In the genomic region with DNA sequence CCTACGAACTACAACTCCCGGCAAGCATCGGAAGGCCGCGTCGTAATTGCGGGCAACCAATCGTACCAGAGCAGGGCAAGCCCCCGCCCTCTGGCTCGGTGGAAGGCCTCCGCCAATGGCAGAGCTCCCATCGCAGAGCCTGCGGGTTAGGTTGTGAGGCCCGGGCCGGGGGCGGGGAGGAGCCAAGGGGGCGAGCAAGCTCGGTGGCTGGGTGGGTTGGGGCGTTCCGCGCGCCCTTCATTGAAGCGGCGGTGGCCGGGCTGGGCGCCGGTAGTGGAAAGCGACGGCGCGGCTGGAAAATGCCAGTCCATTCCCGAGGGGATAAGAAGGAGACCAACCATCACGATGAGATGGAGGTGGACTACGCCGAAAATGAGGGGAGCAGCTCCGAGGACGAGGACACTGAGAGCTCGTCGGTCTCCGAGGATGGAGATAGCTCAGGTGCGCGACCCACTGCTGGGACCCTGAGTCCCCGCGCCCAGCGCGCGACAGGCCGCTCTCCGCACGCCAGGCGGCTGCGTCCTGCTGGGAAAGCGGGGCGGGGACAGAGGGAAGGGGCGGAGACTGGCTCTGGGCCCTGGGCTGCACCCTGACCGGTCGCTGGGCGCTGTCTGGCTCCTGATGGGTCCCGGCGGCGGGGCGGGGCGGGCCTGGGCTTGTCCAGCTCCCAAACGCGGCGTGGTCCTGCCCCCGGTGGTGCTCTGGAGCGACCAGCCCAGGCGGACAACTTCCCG, we compare ENCODE assay signal across 1 cellular context.
A peak's percentile ranks its signal among the peaks of the same experiment; 100 is the strongest.
TF ChIP-seq lines count a peak whose summit lies in the region.

A gene with protein sequence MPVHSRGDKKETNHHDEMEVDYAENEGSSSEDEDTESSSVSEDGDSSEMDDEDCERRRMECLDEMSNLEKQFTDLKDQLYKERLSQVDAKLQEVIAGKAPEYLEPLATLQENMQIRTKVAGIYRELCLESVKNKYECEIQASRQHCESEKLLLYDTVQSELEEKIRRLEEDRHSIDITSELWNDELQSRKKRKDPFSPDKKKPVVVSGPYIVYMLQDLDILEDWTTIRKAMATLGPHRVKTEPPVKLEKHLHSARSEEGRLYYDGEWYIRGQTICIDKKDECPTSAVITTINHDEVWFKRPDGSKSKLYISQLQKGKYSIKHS (plus strand): TSS at position 121 of the 734 bp plus-strand sequence. CDS start 179 bp downstream, at position 300.

TF ChIP-seq in HEK293, 187 proteins besides CTCF, POLR2A, EP300 and RAD21 (continued from another document and continues in another):
- TF ChIP-seq, protein P1, sequence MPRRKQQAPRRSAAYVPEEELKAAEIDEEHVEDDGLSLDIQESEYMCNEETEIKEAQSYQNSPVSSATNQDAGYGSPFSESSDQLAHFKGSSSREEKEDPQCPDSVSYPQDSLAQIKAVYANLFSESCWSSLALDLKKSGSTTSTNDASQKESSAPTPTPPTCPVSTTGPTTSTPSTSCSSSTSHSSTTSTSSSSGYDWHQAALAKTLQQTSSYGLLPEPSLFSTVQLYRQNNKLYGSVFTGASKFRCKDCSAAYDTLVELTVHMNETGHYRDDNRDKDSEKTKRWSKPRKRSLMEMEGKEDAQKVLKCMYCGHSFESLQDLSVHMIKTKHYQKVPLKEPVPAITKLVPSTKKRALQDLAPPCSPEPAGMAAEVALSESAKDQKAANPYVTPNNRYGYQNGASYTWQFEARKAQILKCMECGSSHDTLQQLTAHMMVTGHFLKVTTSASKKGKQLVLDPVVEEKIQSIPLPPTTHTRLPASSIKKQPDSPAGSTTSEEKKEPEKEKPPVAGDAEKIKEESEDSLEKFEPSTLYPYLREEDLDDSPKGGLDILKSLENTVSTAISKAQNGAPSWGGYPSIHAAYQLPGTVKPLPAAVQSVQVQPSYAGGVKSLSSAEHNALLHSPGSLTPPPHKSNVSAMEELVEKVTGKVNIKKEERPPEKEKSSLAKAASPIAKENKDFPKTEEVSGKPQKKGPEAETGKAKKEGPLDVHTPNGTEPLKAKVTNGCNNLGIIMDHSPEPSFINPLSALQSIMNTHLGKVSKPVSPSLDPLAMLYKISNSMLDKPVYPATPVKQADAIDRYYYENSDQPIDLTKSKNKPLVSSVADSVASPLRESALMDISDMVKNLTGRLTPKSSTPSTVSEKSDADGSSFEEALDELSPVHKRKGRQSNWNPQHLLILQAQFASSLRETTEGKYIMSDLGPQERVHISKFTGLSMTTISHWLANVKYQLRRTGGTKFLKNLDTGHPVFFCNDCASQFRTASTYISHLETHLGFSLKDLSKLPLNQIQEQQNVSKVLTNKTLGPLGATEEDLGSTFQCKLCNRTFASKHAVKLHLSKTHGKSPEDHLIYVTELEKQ (tag by site-specific recombination; IDR thresholded peaks at IDR 0.05; ENCODE audit: borderline replicate concordance): peak; percentile 67; the same call in 1 of the 2 replicates
- TF ChIP-seq ZNF433 (tag by site-specific recombination; IDR thresholded peaks at IDR 0.05; ENCODE audit: low read depth) (no peak), OSR2 (tag by site-specific recombination; IDR thresholded peaks at IDR 0.05) (peak; percentile 53), ZFHX2 (tag by site-specific recombination; conservative IDR thresholded peaks at IDR 0.05) (peak; percentile 59), ZXDB (tag by site-specific recombination; IDR thresholded peaks at IDR 0.05) (peak; percentile 99), ZNF311 (tag by site-specific recombination; IDR thresholded peaks at IDR 0.05; ENCODE audit: borderline replicate concordance) (no peak), ZIC2 (tag by site-specific recombination; IDR thresholded peaks at IDR 0.05) (peak; percentile 96), YY2 (tag by site-specific recombination; IDR thresholded peaks at IDR 0.05) (no peak), SP3 (tag by site-specific recombination; IDR thresholded peaks at IDR 0.05) (peak; percentile 94), ZFP41 (tag by site-specific recombination; IDR thresholded peaks at IDR 0.05; ENCODE audit: borderline replicate concordance) (no peak), ZNF530 (tag by site-specific recombination; IDR thresholded peaks at IDR 0.05; ENCODE audit: low read depth) (no peak), ZNF555 (tag by site-specific recombination; conservative IDR thresholded peaks at IDR 0.05) (no peak), ZNF2 (tag by site-specific recombination; IDR thresholded peaks at IDR 0.05) (peak; percentile 92), ZNF184 (tag by site-specific recombination; IDR thresholded peaks at IDR 0.05) (peak; percentile 73; the same call in 1 of the 2 replicates), ZNF274 (IDR thresholded peaks at IDR 0.05; ENCODE audit: low read length) (no peak), ZNF274 (tag by site-specific recombination; IDR thresholded peaks at IDR 0.05; ENCODE audit: borderline replicate concordance) (no peak), ZBTB1 (tag by site-specific recombination; IDR thresholded peaks at IDR 0.05) (0 out of 2 replicates have a peak, but pooled peaks have one; percentile 82), ZNF112 (tag by site-specific recombination; IDR thresholded peaks at IDR 0.05) (no peak), SETDB1 (IDR thresholded peaks at IDR 0.05; ENCODE audit: insufficient read length, low read length) (no peak), ZNF214 (tag by site-specific recombination; IDR thresholded peaks at IDR 0.05; ENCODE audit: borderline replicate concordance) (no peak)
- TF ChIP-seq, protein P2, sequence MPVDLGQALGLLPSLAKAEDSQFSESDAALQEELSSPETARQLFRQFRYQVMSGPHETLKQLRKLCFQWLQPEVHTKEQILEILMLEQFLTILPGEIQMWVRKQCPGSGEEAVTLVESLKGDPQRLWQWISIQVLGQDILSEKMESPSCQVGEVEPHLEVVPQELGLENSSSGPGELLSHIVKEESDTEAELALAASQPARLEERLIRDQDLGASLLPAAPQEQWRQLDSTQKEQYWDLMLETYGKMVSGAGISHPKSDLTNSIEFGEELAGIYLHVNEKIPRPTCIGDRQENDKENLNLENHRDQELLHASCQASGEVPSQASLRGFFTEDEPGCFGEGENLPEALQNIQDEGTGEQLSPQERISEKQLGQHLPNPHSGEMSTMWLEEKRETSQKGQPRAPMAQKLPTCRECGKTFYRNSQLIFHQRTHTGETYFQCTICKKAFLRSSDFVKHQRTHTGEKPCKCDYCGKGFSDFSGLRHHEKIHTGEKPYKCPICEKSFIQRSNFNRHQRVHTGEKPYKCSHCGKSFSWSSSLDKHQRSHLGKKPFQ (tag by site-specific recombination; IDR thresholded peaks at IDR 0.05): peak; percentile 70; the same call in 1 of the 2 replicates
- TF ChIP-seq, protein P3, sequence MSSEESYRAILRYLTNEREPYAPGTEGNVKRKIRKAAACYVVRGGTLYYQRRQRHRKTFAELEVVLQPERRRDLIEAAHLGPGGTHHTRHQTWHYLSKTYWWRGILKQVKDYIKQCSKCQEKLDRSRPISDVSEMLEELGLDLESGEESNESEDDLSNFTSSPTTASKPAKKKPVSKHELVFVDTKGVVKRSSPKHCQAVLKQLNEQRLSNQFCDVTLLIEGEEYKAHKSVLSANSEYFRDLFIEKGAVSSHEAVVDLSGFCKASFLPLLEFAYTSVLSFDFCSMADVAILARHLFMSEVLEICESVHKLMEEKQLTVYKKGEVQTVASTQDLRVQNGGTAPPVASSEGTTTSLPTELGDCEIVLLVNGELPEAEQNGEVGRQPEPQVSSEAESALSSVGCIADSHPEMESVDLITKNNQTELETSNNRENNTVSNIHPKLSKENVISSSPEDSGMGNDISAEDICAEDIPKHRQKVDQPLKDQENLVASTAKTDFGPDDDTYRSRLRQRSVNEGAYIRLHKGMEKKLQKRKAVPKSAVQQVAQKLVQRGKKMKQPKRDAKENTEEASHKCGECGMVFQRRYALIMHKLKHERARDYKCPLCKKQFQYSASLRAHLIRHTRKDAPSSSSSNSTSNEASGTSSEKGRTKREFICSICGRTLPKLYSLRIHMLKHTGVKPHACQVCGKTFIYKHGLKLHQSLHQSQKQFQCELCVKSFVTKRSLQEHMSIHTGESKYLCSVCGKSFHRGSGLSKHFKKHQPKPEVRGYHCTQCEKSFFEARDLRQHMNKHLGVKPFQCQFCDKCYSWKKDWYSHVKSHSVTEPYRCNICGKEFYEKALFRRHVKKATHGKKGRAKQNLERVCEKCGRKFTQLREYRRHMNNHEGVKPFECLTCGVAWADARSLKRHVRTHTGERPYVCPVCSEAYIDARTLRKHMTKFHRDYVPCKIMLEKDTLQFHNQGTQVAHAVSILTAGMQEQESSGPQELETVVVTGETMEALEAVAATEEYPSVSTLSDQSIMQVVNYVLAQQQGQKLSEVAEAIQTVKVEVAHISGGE (tag by site-specific recombination; conservative IDR thresholded peaks at IDR 0.05; ENCODE audit: low read depth): peak; percentile 29; the same call in 1 of the 2 replicates
- TF ChIP-seq, protein P4, sequence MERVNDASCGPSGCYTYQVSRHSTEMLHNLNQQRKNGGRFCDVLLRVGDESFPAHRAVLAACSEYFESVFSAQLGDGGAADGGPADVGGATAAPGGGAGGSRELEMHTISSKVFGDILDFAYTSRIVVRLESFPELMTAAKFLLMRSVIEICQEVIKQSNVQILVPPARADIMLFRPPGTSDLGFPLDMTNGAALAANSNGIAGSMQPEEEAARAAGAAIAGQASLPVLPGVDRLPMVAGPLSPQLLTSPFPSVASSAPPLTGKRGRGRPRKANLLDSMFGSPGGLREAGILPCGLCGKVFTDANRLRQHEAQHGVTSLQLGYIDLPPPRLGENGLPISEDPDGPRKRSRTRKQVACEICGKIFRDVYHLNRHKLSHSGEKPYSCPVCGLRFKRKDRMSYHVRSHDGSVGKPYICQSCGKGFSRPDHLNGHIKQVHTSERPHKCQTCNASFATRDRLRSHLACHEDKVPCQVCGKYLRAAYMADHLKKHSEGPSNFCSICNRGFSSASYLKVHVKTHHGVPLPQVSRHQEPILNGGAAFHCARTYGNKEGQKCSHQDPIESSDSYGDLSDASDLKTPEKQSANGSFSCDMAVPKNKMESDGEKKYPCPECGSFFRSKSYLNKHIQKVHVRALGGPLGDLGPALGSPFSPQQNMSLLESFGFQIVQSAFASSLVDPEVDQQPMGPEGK (tag by site-specific recombination; IDR thresholded peaks at IDR 0.05): peak; percentile 96
- TF ChIP-seq, protein P5, sequence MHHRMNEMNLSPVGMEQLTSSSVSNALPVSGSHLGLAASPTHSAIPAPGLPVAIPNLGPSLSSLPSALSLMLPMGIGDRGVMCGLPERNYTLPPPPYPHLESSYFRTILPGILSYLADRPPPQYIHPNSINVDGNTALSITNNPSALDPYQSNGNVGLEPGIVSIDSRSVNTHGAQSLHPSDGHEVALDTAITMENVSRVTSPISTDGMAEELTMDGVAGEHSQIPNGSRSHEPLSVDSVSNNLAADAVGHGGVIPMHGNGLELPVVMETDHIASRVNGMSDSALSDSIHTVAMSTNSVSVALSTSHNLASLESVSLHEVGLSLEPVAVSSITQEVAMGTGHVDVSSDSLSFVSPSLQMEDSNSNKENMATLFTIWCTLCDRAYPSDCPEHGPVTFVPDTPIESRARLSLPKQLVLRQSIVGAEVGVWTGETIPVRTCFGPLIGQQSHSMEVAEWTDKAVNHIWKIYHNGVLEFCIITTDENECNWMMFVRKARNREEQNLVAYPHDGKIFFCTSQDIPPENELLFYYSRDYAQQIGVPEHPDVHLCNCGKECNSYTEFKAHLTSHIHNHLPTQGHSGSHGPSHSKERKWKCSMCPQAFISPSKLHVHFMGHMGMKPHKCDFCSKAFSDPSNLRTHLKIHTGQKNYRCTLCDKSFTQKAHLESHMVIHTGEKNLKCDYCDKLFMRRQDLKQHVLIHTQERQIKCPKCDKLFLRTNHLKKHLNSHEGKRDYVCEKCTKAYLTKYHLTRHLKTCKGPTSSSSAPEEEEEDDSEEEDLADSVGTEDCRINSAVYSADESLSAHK (tag by site-specific recombination; IDR thresholded peaks at IDR 0.05): peak; percentile 65; the same call in 1 of the 2 replicates
- TF ChIP-seq, protein P6, sequence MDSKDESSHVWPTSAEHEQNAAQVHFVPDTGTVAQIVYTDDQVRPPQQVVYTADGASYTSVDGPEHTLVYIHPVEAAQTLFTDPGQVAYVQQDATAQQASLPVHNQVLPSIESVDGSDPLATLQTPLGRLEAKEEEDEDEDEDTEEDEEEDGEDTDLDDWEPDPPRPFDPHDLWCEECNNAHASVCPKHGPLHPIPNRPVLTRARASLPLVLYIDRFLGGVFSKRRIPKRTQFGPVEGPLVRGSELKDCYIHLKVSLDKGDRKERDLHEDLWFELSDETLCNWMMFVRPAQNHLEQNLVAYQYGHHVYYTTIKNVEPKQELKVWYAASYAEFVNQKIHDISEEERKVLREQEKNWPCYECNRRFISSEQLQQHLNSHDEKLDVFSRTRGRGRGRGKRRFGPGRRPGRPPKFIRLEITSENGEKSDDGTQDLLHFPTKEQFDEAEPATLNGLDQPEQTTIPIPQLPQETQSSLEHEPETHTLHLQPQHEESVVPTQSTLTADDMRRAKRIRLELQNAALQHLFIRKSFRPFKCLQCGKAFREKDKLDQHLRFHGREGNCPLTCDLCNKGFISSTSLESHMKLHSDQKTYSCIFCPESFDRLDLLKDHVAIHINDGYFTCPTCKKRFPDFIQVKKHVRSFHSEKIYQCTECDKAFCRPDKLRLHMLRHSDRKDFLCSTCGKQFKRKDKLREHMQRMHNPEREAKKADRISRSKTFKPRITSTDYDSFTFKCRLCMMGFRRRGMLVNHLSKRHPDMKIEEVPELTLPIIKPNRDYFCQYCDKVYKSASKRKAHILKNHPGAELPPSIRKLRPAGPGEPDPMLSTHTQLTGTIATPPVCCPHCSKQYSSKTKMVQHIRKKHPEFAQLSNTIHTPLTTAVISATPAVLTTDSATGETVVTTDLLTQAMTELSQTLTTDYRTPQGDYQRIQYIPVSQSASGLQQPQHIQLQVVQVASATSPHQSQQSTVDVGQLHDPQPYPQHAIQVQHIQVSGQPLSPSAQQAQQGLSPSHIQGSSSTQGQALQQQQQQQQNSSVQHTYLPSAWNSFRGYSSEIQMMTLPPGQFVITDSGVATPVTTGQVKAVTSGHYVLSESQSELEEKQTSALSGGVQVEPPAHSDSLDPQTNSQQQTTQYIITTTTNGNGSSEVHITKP (tag by site-specific recombination; IDR thresholded peaks at IDR 0.05): peak; percentile 83
- TF ChIP-seq, protein P7, sequence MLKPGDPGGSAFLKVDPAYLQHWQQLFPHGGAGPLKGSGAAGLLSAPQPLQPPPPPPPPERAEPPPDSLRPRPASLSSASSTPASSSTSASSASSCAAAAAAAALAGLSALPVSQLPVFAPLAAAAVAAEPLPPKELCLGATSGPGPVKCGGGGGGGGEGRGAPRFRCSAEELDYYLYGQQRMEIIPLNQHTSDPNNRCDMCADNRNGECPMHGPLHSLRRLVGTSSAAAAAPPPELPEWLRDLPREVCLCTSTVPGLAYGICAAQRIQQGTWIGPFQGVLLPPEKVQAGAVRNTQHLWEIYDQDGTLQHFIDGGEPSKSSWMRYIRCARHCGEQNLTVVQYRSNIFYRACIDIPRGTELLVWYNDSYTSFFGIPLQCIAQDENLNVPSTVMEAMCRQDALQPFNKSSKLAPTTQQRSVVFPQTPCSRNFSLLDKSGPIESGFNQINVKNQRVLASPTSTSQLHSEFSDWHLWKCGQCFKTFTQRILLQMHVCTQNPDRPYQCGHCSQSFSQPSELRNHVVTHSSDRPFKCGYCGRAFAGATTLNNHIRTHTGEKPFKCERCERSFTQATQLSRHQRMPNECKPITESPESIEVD (tag by site-specific recombination; IDR thresholded peaks at IDR 0.05): no peak; the same call in 1 of the 2 replicates
